Comparison of ENCODE assay signal across 15 cellular contexts in the genomic region with DNA sequence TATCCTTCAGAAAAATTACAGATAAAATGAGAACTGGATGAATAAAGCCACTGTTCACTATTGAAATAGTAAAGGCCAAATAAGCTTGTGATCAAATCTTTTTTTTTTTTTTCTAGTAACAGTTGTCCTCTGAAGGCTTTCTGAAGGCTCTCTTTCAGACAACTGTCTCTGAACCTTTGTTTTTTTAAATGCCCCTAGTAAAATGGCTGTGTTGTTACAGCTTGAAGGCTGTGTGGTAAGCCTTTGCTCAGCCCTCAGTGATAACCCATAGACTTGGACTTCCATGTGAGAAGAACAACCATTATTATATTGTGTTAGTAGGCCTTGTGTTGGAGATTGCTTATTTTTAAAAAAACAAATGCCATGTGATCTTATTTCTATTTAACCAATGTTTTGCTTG. TPM values are rescaled to one million over a fixed set of nuclear protein-coding genes. Genes with fewer than 3 reads are reported as not detected.
A peak's percentile ranks its signal among the peaks of the same experiment; 100 is the strongest.
DNase-seq lines count a peak whose midpoint lies in the region; TF ChIP-seq lines count a peak whose summit lies in the region.
"Had no signal": no experiment of that assay in that cellular context is flagged by ENCODE, and none has a peak within 500 bp of the region (broad histone marks: within the 10 kb centered on the region; RNA-seq: fewer than 3 reads in every experiment).

No MANE protein-coding gene starts in this region.

- peaks cover 12% of the 10 kb centered on the region for H3K4me1 Mint-ChIP-seq in mesothelial cell of epicardium
- H3K4me1 Mint-ChIP-seq in activated T-cell treated with anti-CD3 and anti-CD28 coated beads, Interleukin-2, amount 50 U/mL, for 24 hours (ENCODE audit: low read depth) = no peaks in the 10 kb centered on the region

- H3K4me3 Mint-ChIP-seq in mesothelial cell of epicardium = no peak overlapping the region
- no peak overlapping the region for H3K4me3 Mint-ChIP-seq in activated T-cell treated with anti-CD3 and anti-CD28 coated beads, Interleukin-2, amount 50 U/mL, for 24 hours

- peak overlapping the region; percentile 38 to 94 (median 86) for H3K27ac ChIP-seq in dorsolateral prefrontal cortex
- peak overlapping the region; percentile 77 for H3K27ac ChIP-seq in temporal lobe (ENCODE audit: low read depth, low read length)
- H3K27ac ChIP-seq: C4-2B, GM23248 had no signal

- H3K4me3 ChIP-seq in dorsolateral prefrontal cortex = peak overlapping the region in 6 of 59 donors; percentile 7 to 23 (median 12)
- H3K4me3 ChIP-seq: GM23248 had no signal

- H3K27ac Mint-ChIP-seq in mesothelial cell of epicardium = peak overlapping the region; percentile 36
- no peak overlapping the region for H3K27ac Mint-ChIP-seq in activated T-cell treated with anti-CD3 and anti-CD28 coated beads, Interleukin-2, amount 50 U/mL, for 24 hours

- H3K27me3 Mint-ChIP-seq in mesothelial cell of epicardium (ENCODE audit: low read depth) = no peaks in the 10 kb centered on the region
- no peaks in the 10 kb centered on the region for H3K27me3 Mint-ChIP-seq in activated T-cell treated with anti-CD3 and anti-CD28 coated beads, Interleukin-2, amount 50 U/mL, for 24 hours

- H3K27me3 ChIP-seq in dorsolateral prefrontal cortex = no peaks in the 10 kb centered on the region

- intact Hi-C loops in dorsolateral prefrontal cortex (cut with DNase I) = no loop called here

- DNase-seq in RPMI7951 (ENCODE audit: low read depth) (peak; percentile 14), dorsolateral prefrontal cortex (no peak), mesothelial cell of epicardium (ENCODE audit: low spot score in 2 of 2, unreplicated experiment in 2 of 2) (no peak), NCI-H510A treated with DMSO at 0.1 percent for 48 hours (lab: John Stamatoyannopoulos, UW) (no peak), AML-193 (lab: John Stamatoyannopoulos, UW) (no peak)
- DNase-seq in activated T-cell treated with anti-CD3 and anti-CD28 coated beads, Interleukin-2, amount 50 U/mL, for 24 hours = no peak
- DNase-seq: DMS79 treated with DMSO at 0.1 percent for 48 hours, GM23248, HCEC 1CT, NCI-H1105, NCI-H510A, NCI-H774, Right ventricle myocardium superior had no signal

- peak in 2 of 56 donors; percentile 7 to 10 for TF ChIP-seq CTCF in dorsolateral prefrontal cortex (IDR thresholded peaks at IDR 0.05 in 54 of 56, conservative IDR thresholded peaks at IDR 0.05 in 2 of 56; ENCODE audit: low read depth in 1 of 56, partially characterized antibody in 56 of 56)
- no peak for TF ChIP-seq CTCF in mesothelial cell of epicardium (IDR thresholded peaks at IDR 0.05; ENCODE audit: unreplicated experiment)

- peaks cover 5% of the 10 kb centered on the region for H3K36me3 Mint-ChIP-seq in mesothelial cell of epicardium
- no peaks in the 10 kb centered on the region for H3K36me3 Mint-ChIP-seq in activated T-cell treated with anti-CD3 and anti-CD28 coated beads, Interleukin-2, amount 50 U/mL, for 24 hours (ENCODE audit: low read depth)

- peaks cover 3% of the 10 kb centered on the region for H3K9me3 Mint-ChIP-seq in mesothelial cell of epicardium
- H3K9me3 Mint-ChIP-seq in activated T-cell treated with anti-CD3 and anti-CD28 coated beads, Interleukin-2, amount 50 U/mL, for 24 hours = peaks cover under 1% of the 10 kb centered on the region

RNA-seq across cellular contexts. Expression of gene FMNL2, which starts 17.6 kb away (rescaled TPM):
- total RNA-seq in RPMI7951 (2014; rRNA removed; shearing (Covaris generic)) = 41.3 and 51.7 TPM in 2 replicates
- total RNA-seq in dorsolateral prefrontal cortex (100 to 1,000 TPM; 118 to 440 (median 197) TPM), mesothelial cell of epicardium (50.2 to 52.6 TPM (median 51.5 TPM) in 3 replicates), temporal lobe (88.3 TPM)
